8 cellular contexts compared by ENCODE assay signal in genomic region chr3:14651440-14652251, GRCh38. TPM values are rescaled to one million over a fixed set of nuclear protein-coding genes. Genes with fewer than 3 reads are reported as not detected.
A peak's percentile ranks its signal among the peaks of the same experiment; 100 is the strongest.
DNase-seq lines count a peak whose midpoint lies in the region; ATAC-seq and TF ChIP-seq lines count a peak whose summit lies in the region.

CCDC174 (plus strand) TSS chr3:14651762; CDS start chr3:14651837, 75 bp downstream.

- peak; percentile 97 for ATAC-seq in CD8-positive, alpha-beta T cell
- ATAC-seq in GM19467 (IDR thresholded peaks at IDR 0.05; ENCODE audit: unreplicated experiment) = peak; percentile 97
- ATAC-seq in lung (ENCODE audit: insufficient read depth, low FRiP score) = peak; percentile 99

- 0% methylated on average over 47 of the region's 47 CpGs for WGBS in lung, 2 donors

- H3K27me3 Mint-ChIP-seq in CD8-positive, alpha-beta T cell (ENCODE audit: low read depth) = no peaks in the 10 kb centered on the region

- no peaks in the 10 kb centered on the region for H3K9me3 ChIP-seq in CD8-positive, alpha-beta T cell (ENCODE audit: low read length)
- H3K9me3 ChIP-seq in lung (ENCODE audit: control insufficient read depth in 2 of 2, insufficient read depth in 1 of 2, low read length in 1 of 2) = no peaks in the 10 kb centered on the region

- TF ChIP-seq CTCF in CD8-positive, alpha-beta T cell (IDR thresholded peaks at IDR 0.05) = no peak
- no peak for TF ChIP-seq CTCF in lung (IDR thresholded peaks at IDR 0.05; ENCODE audit: control extremely low read depth, extremely low read depth)

- H3K9me3 Mint-ChIP-seq in CD8-positive, alpha-beta T cell = peaks cover 3% of the 10 kb centered on the region

- H3K36me3 Mint-ChIP-seq in CD8-positive, alpha-beta T cell = peaks cover 32% of the 10 kb centered on the region

- POLR2A ChIA-PET in CD8-positive, alpha-beta T cell (lab: Charles Lee) = interaction anchor here (0.5 to 2.9 kb wide), 25 partner anchors 10 to 1988 kb away, joined by 3 to 32 read pairs (median 4); partner anchors contain the start of genes BTD, CAPN7, CHCHD4 and HACL1

- CTCF ChIA-PET in CD8-positive, alpha-beta T cell (lab: Charles Lee) = interaction anchor here (0.6 to 3.1 kb wide), 6 partner anchors 21 to 1251 kb away, joined by 3 to 11 read pairs (median 4); partner anchors contain the start of genes CHCHD4, SLC6A6 and TMEM43

- peak within 1 kb of the TSS; percentile 99 for H3K27ac Mint-ChIP-seq in CD8-positive, alpha-beta T cell

- peaks cover 31% of the 10 kb centered on the region for H3K4me1 ChIP-seq in CD8-positive, alpha-beta T cell (ENCODE audit: insufficient read depth, low read length)
- H3K4me1 ChIP-seq in lung (ENCODE audit: control insufficient read depth in 2 of 2, insufficient read depth in 2 of 2, low read length in 2 of 2) = peaks cover 0 to 5% of the 10 kb centered on the region in 2 donors

- intact Hi-C loops in CD8-positive, alpha-beta T cell (cut with DNase I, micrococcal nuclease) = loop anchor here (1.0 to 10.0 kb wide), 17 partner anchors 219 to 1807 kb away; partner anchors contain the start of genes LSM3 (in 2 of the 2), MRPS25 (in 2 of the 2), RBSN (in 2 of the 2) and XPC (in 2 of the 2)

- peak within 1 kb of the TSS; percentile 95 for H3K27ac ChIP-seq in CD8-positive, alpha-beta T cell (ENCODE audit: low read depth, low read length)
- peak within 1 kb of the TSS; percentile 80 to 96 for H3K27ac ChIP-seq in lung (ENCODE audit: low read depth in 1 of 2, low read length in 1 of 2)

- peak within 1 kb of the TSS; percentile 98 for H3K4me3 Mint-ChIP-seq in CD8-positive, alpha-beta T cell

- peak within 1 kb of the TSS; percentile 74 for H3K4me3 ChIP-seq in CD8-positive, alpha-beta T cell (ENCODE audit: low read depth, low read length)
- H3K4me3 ChIP-seq in lung = peak within 1 kb of the TSS; percentile 75

- DNase-seq in CD8-positive, alpha-beta T cell = peak; percentile 89 to 96 (median 92)
- DNase-seq in HS-27A (ENCODE audit: low read depth) (peak; percentile 99), NK-92 (lab: John Stamatoyannopoulos, UW; ENCODE audit: unreplicated experiment) (peak; percentile 73), lung (ENCODE audit: low spot score) (peak; percentile 96)
- DNase-seq in activated CD8-positive, alpha-beta memory T cell treated with anti-CD3 and anti-CD28 coated beads for 1 hour (ENCODE audit: extremely low read depth in 1 of 2, low read depth in 1 of 2) = peak; percentile 81 to 89
- DNase-seq in effector CD4-positive, alpha-beta T cell = peak; percentile 93
- DNase-seq in stimulated activated CD4-positive, alpha-beta T cell treated with anti-CD3 and anti-CD28 coated beads, TNF-alpha, amount 100 ng/mL, for 4 hours (ENCODE audit: low read depth in 3 of 3) = peak; percentile 77 to 91 (median 89)

- H3K27me3 ChIP-seq in CD8-positive, alpha-beta T cell (ENCODE audit: insufficient read depth, low read length) = no peaks in the 10 kb centered on the region
- H3K27me3 ChIP-seq in lung (ENCODE audit: control insufficient read depth, insufficient read depth) = no peaks in the 10 kb centered on the region

- H3K36me3 ChIP-seq in CD8-positive, alpha-beta T cell (ENCODE audit: insufficient read depth, low read length) = peaks cover 13% of the 10 kb centered on the region
- H3K36me3 ChIP-seq in lung (ENCODE audit: control insufficient read depth in 2 of 2, insufficient read depth in 2 of 2, low read length in 2 of 2) = peaks cover 3 to 14% of the 10 kb centered on the region in 2 donors

- peaks cover 60% of the 10 kb centered on the region for H3K4me1 Mint-ChIP-seq in CD8-positive, alpha-beta T cell (ENCODE audit: low read depth)

RNA-seq across cellular contexts. Expression of gene CCDC174, which starts in this region (rescaled TPM):
- total RNA-seq in CD8-positive, alpha-beta T cell = 10 to 100 TPM; 48.8 to 50.9 TPM
- total RNA-seq in lung = 10 to 100 TPM; 17.1 to 25.0 TPM
- polyA plus RNA-seq in lung = 10 to 100 TPM; 11.7 to 22.3 TPM

Comparison
In these comparisons a context has a peak if more than half of its experiments do, and no peak if none do; other contexts are left out.
1. Peak in every context shown above with its lines: DNase-seq, ATAC-seq, H3K4me3 ChIP-seq and H3K27ac ChIP-seq.